Comparison of ENCODE assay signal across 1 cellular context in the genomic region with DNA sequence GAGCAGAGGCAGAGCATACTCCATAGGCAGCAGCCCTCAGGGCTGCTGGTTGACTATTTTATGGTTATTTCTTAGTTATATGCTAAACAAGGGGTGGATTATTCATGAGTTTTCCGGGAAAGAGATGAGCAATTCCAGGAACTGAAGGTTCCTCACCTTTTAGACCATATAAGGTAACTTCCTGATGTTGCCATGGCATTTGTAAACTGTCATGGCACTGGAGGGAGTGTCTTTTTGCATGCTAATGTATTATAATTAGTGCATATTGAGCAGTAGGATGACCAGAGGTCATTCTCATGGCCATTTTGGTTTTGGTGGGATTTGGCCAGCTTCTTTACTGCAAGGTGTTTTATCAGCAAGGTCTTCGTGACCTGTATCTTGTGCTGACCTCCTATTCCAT.
TF ChIP-seq lines count a peak whose summit lies in the region.

No MANE protein-coding gene starts in this region.

TF ChIP-seq in WTC11, 78 proteins besides CTCF, POLR2A, EP300 and RAD21 (continued from another document):
- TF ChIP-seq, protein P1, sequence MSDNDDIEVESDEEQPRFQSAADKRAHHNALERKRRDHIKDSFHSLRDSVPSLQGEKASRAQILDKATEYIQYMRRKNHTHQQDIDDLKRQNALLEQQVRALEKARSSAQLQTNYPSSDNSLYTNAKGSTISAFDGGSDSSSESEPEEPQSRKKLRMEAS (CRISPR knock-in tag; IDR thresholded peaks at IDR 0.05), result no peak
